ENCODE assay signal across 8 cellular contexts in genomic region chr7:29684787-29685650, GRCh38.
A peak's percentile ranks its signal among the peaks of the same experiment; 100 is the strongest.
DNase-seq lines count a peak whose midpoint lies in the region; ATAC-seq and TF ChIP-seq lines count a peak whose summit lies in the region.

No MANE protein-coding gene starts in this region.

- in situ Hi-C loops in Panc1 (cut with HindIII; ENCODE audit: low pct_unique_long_range_greater_than_20kb, low sequenced_read_pairs), result no loop called here

- peaks cover 0 to 9% (median 1%) of the 10 kb centered on the region in 4 donors for H3K4me1 Mint-ChIP-seq in CD4-positive, CD25-positive, alpha-beta regulatory T cell
- peaks cover 8 to 9% of the 10 kb centered on the region in 2 donors for H3K4me1 Mint-ChIP-seq in natural killer cell treated with Interleukin-12 subunit alpha and Interleukin-12 subunit beta and Interleukin-15 and Interleukin-18, amount 100 ng/mL, for 72 hours (ENCODE audit: low read depth in 2 of 2)

- peak; percentile 7 to 49 (median 22) for DNase-seq in CD4-positive, CD25-positive, alpha-beta regulatory T cell
- DNase-seq in Panc1 (ENCODE audit: low read depth, low spot score) (no peak), activated gamma-delta T cell (lab: John Stamatoyannopoulos, UW) (peak; percentile 33), fibroblast of the conjunctiva (ENCODE audit: low read depth) (peak; percentile 51), superior temporal gyrus (ENCODE audit: extremely low spot score) (peak; percentile 59)
- peak; percentile 78 for DNase-seq in natural killer cell treated with Interleukin-12 subunit alpha and Interleukin-12 subunit beta and Interleukin-15 and Interleukin-18, amount 100 ng/mL, for 72 hours (ENCODE audit: low spot score)

- CTCF ChIA-PET in Panc1 (lab: Charles Lee), result interaction anchor here (0.6 kb wide), 1 partner anchor 184 kb away, joined by 3 read pairs; no protein-coding TSS in a partner anchor

- H3K9me3 Mint-ChIP-seq in CD4-positive, CD25-positive, alpha-beta regulatory T cell, result peaks cover 0 to 2% (median 0%) of the 10 kb centered on the region in 7 donors
- H3K9me3 Mint-ChIP-seq in natural killer cell treated with Interleukin-12 subunit alpha and Interleukin-12 subunit beta and Interleukin-15 and Interleukin-18, amount 100 ng/mL, for 72 hours, result no peaks in the 10 kb centered on the region

- H3K9me3 ChIP-seq in CD4-positive, CD25-positive, alpha-beta regulatory T cell (ENCODE audit: control insufficient read depth in 2 of 2, low read length in 2 of 2), result no peaks in the 10 kb centered on the region
- no peaks in the 10 kb centered on the region for H3K9me3 ChIP-seq in Panc1 (ENCODE audit: control insufficient read depth, insufficient read depth, low read depth, low read length)

- H3K4me3 Mint-ChIP-seq in CD4-positive, CD25-positive, alpha-beta regulatory T cell, result peak overlapping the region in 3 of 4 donors; percentile 81 to 93 (median 83)
- peak overlapping the region; percentile 95 for H3K4me3 Mint-ChIP-seq in natural killer cell treated with Interleukin-12 subunit alpha and Interleukin-12 subunit beta and Interleukin-15 and Interleukin-18, amount 100 ng/mL, for 72 hours

- no peak overlapping the region for H3K27ac Mint-ChIP-seq in CD4-positive, CD25-positive, alpha-beta regulatory T cell
- peak overlapping the region; percentile 54 to 61 for H3K27ac Mint-ChIP-seq in natural killer cell treated with Interleukin-12 subunit alpha and Interleukin-12 subunit beta and Interleukin-15 and Interleukin-18, amount 100 ng/mL, for 72 hours

- peaks cover 3% of the 10 kb centered on the region for H3K4me1 ChIP-seq in CD4-positive, CD25-positive, alpha-beta regulatory T cell (ENCODE audit: control insufficient read depth, insufficient read depth, low read length, poor library complexity, severe bottlenecking)
- H3K4me1 ChIP-seq in Panc1 (ENCODE audit: control insufficient read depth, insufficient read depth, low read length), result peaks cover 5% of the 10 kb centered on the region; the same call in 1 of the 2 replicates

- H3K36me3 ChIP-seq in CD4-positive, CD25-positive, alpha-beta regulatory T cell (ENCODE audit: control insufficient read depth, insufficient read depth, low read length), result no peaks in the 10 kb centered on the region
- no peaks in the 10 kb centered on the region for H3K36me3 ChIP-seq in Panc1 (ENCODE audit: control insufficient read depth, insufficient read depth, low read length)

- POLR2A ChIA-PET in Panc1 (lab: Charles Lee), result interaction anchor here (0.5 to 0.7 kb wide), 3 partner anchors 75 to 375 kb away, joined by 3 to 4 read pairs (median 3); no protein-coding TSS in a partner anchor

- no peak overlapping the region for H3K4me3 ChIP-seq in CD4-positive, CD25-positive, alpha-beta regulatory T cell (ENCODE audit: low read depth, low read length)
- H3K4me3 ChIP-seq in Panc1 (ENCODE audit: low read depth in 2 of 2, low read length in 2 of 2), result peak overlapping the region; percentile 66 to 68

- H3K36me3 Mint-ChIP-seq in CD4-positive, CD25-positive, alpha-beta regulatory T cell, result no peaks in the 10 kb centered on the region
- H3K36me3 Mint-ChIP-seq in natural killer cell treated with Interleukin-12 subunit alpha and Interleukin-12 subunit beta and Interleukin-15 and Interleukin-18, amount 100 ng/mL, for 72 hours, result no peaks in the 10 kb centered on the region

- H3K27me3 Mint-ChIP-seq in CD4-positive, CD25-positive, alpha-beta regulatory T cell, result peaks cover 41% of the 10 kb centered on the region
- peaks cover 9 to 12% of the 10 kb centered on the region in 2 donors for H3K27me3 Mint-ChIP-seq in natural killer cell treated with Interleukin-12 subunit alpha and Interleukin-12 subunit beta and Interleukin-15 and Interleukin-18, amount 100 ng/mL, for 72 hours

- no TSS peak for BruUV-seq in Panc1 (replicated peaks; lab: Mats Ljungman, UMichigan)

- H3K27ac ChIP-seq in CD4-positive, CD25-positive, alpha-beta regulatory T cell (ENCODE audit: insufficient read depth, low read length, poor library complexity, severe bottlenecking), result no peak overlapping the region
- peak overlapping the region; percentile 97 for H3K27ac ChIP-seq in Panc1 (ENCODE audit: low read length)

- intact Hi-C loops in Panc1 (cut with micrococcal nuclease; ENCODE audit: unreplicated experiment), result no loop called here

- peak; percentile 5; the same call in 1 of the 2 replicates for TF ChIP-seq CTCF in Panc1 (IDR thresholded peaks at IDR 0.05)

- peaks cover 3% of the 10 kb centered on the region for H3K27me3 ChIP-seq in CD4-positive, CD25-positive, alpha-beta regulatory T cell (ENCODE audit: control insufficient read depth, insufficient read depth, low read length)
- no peaks in the 10 kb centered on the region for H3K27me3 ChIP-seq in Panc1 (ENCODE audit: control insufficient read depth, insufficient read depth, low read length)

- ATAC-seq in CD4-positive, CD25-positive, alpha-beta regulatory T cell (ENCODE audit: low read depth in 2 of 2), result peak; percentile 66 to 69
- ATAC-seq in GM19397 (IDR thresholded peaks at IDR 0.05; ENCODE audit: unreplicated experiment) (peak; percentile 75), HG03521 (IDR thresholded peaks at IDR 0.05; ENCODE audit: unreplicated experiment) (peak; percentile 63), Panc1 (peak; percentile 91)
- peak; percentile 83 to 92 for ATAC-seq in natural killer cell treated with Interleukin-12 subunit alpha and Interleukin-12 subunit beta and Interleukin-15 and Interleukin-18, amount 100 ng/mL, for 72 hours

Comparison
In these comparisons a context has a peak if more than half of its experiments do, and no peak if none do; other contexts are left out.
1. H3K27ac Mint-ChIP-seq: peak in natural killer cell treated with Interleukin-12 subunit alpha and Interleukin-12 subunit beta and Interleukin-15 and Interleukin-18, amount 100 ng/mL, for 72 hours (2 of 2); none in CD4-positive, CD25-positive, alpha-beta regulatory T cell (0 of 3).
2. Peak in every context shown above with its lines, with median percentiles within 50 percentile points of each other: ATAC-seq.